ENCODE assay signal across 20 cellular contexts in the genomic region with DNA sequence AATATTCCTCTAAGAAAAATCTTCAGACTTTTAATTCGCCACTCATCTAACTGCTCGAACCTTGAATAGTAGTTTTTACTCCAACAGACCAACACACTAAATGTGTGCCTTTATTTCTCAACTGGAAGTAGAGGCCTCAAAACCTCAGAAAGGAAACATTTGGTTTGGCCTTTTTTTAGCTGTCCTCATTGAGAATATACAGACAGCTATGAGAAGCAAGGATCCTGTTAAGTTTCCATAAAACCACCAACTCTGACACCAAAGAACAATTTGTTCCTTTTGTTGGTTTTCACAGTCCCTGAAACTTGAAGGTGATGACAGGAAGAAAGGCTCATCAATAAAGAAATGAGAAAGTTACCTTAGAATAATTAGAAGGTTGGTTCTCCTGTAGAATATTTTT.
"Had no signal": no experiment of that assay in that cellular context is flagged by ENCODE, and none has a peak within 500 bp of the region (broad histone marks: within the 10 kb centered on the region; RNA-seq: fewer than 3 reads in every experiment).

No MANE protein-coding gene starts in this region.

- H3K36me3 ChIP-seq: brain microvascular endothelial cell, left ventricle myocardium inferior, thoracic aorta, vagina had no signal

- H3K4me3 ChIP-seq: hepatocyte, left ventricle myocardium inferior, thoracic aorta, vagina had no signal

- H2AFZ ChIP-seq: hepatocyte had no signal

- H3K79me2 ChIP-seq: hepatocyte had no signal

- H3K9me3 ChIP-seq: vagina had no signal

- H3K4me1 ChIP-seq: left ventricle myocardium inferior, vagina had no signal

- H3K27me3 ChIP-seq: brain microvascular endothelial cell, hepatocyte, vagina had no signal

- H3K4me2 ChIP-seq: hepatocyte had no signal

- FAIRE-seq: endothelial cell of umbilical vein had no signal

- DNase-seq: activated CD4-positive, alpha-beta memory T cell treated with anti-CD3 and anti-CD28 coated beads, Interleukin-2, amount 10 ng/mL, durations not matched to agents 7 days and 5 days; activated CD4-positive, alpha-beta T cell treated with anti-CD3 and anti-CD28 coated beads, Interleukin-2, amount 10 ng/mL, durations not matched to agents 24 days and 14 days; activated effector memory CD4-positive, alpha-beta T cell treated with Interleukin-2 at 50 U/mL for 16 hours; activated naive CD4-positive, alpha-beta T cell treated with anti-CD3 and anti-CD28 coated beads for 36 hours; activated T-cell treated with anti-CD3 and anti-CD28 coated beads, Interleukin-2, amount 50 U/mL, for 72 hours; aorta; brain microvascular endothelial cell; caudate nucleus; effector memory CD8-positive, alpha-beta T cell; glutamatergic neuron; left ventricle myocardium inferior; naive thymus-derived CD8-positive, alpha-beta T cell; stimulated activated CD4-positive, alpha-beta T cell treated with anti-CD3 and anti-CD28 coated beads, Interleukin-2, amount 100 ng/mL, for 48 hours; stimulated activated CD8-positive, alpha-beta memory T cell treated with anti-CD3 and anti-CD28 coated beads, Interleukin-4, amount 100 ng/mL, for 48 hours; stimulated activated naive CD4-positive, alpha-beta T cell had no signal

- H3K27ac ChIP-seq: brain microvascular endothelial cell, hepatocyte, left ventricle myocardium inferior, thoracic aorta, vagina, VCaP had no signal
